In genomic region chr18:58848685-58849084, GRCh38 we compare ENCODE assay signal across 17 cellular contexts. TPM values are rescaled to one million over a fixed set of nuclear protein-coding genes. Genes with fewer than 3 reads are reported as not detected.
DNase-seq lines count a peak whose midpoint lies in the region; ATAC-seq, FAIRE-seq and TF ChIP-seq lines count a peak whose summit lies in the region.
"Had no signal": no experiment of that assay in that cellular context is flagged by ENCODE, and none has a peak within 500 bp of the region (broad histone marks: within the 10 kb centered on the region; RNA-seq: fewer than 3 reads in every experiment).

No MANE protein-coding gene starts in this region.

- H2AFZ ChIP-seq in astrocyte (ENCODE audit: low read depth, low read length): no peak overlapping the region

- peaks cover 39% of the 10 kb centered on the region for H3K4me1 ChIP-seq in astrocyte (ENCODE audit: insufficient read depth, low read length)
- H3K4me1 ChIP-seq: Caco-2 had no signal

- H3K9me3 ChIP-seq in MG63 (no peaks in the 10 kb centered on the region), astrocyte (ENCODE audit: insufficient read depth, low read depth, low read length) (no peaks in the 10 kb centered on the region)
- H3K9me3 ChIP-seq: Caco-2, mucosa of descending colon, SK-N-SH had no signal

- no peak for ATAC-seq in HG03196 (IDR thresholded peaks at IDR 0.05; ENCODE audit: unreplicated experiment)

- H3K36me3 ChIP-seq in MG63 (no peaks in the 10 kb centered on the region), astrocyte (ENCODE audit: insufficient read depth, low read length) (no peaks in the 10 kb centered on the region), H7 (replicated peaks; ENCODE audit: control insufficient read depth, insufficient read depth, low read length) (no peaks in the 10 kb centered on the region)

- peak overlapping the region; percentile 41 for H3K4me3 Mint-ChIP-seq in astrocyte (ENCODE audit: unreplicated experiment)

- H3K79me2 ChIP-seq in astrocyte (ENCODE audit: insufficient read depth, low read length): no peaks in the 10 kb centered on the region

- no peaks in the 10 kb centered on the region for H3K9me3 Mint-ChIP-seq in astrocyte (ENCODE audit: unreplicated experiment)

- no peaks in the 10 kb centered on the region for H3K36me3 Mint-ChIP-seq in astrocyte (ENCODE audit: low read depth, unreplicated experiment)

- peak overlapping the region; percentile 30 for H3K4me2 ChIP-seq in astrocyte (ENCODE audit: low read length)
- H3K4me2 ChIP-seq: SK-N-SH had no signal

- H3K4me3 ChIP-seq in MG63 (no peak overlapping the region), astrocyte (ENCODE audit: insufficient read depth, low read depth, low read length) (no peak overlapping the region), H7 (ENCODE audit: insufficient read depth, low read depth, low read length) (no peak overlapping the region)
- H3K4me3 ChIP-seq: mucosa of descending colon had no signal

- no peak for TF ChIP-seq CTCF in astrocyte (IDR thresholded peaks at IDR 0.05; ENCODE audit: insufficient read depth, low read depth, low read length)

- peak overlapping the region; percentile 35 for H3K9ac ChIP-seq in astrocyte (ENCODE audit: low read length)
- H3K9ac ChIP-seq: SK-N-SH had no signal

- H3K27me3 ChIP-seq in MG63 (no peaks in the 10 kb centered on the region), astrocyte (ENCODE audit: insufficient read depth, low read length) (no peaks in the 10 kb centered on the region), H7 (ENCODE audit: control insufficient read depth, insufficient read depth, low read length) (no peaks in the 10 kb centered on the region)

- FAIRE-seq in astrocyte (lab: Jason Lieb, UNC): no peak
- FAIRE-seq: islet of Langerhans had no signal

- no peaks in the 10 kb centered on the region for H4K20me1 ChIP-seq in astrocyte (ENCODE audit: insufficient read depth, low read length)

- DNase-seq in CD1c-positive myeloid dendritic cell (ENCODE audit: extremely low spot score): peak; percentile 16
- DNase-seq in MG63: peak; percentile 44
- DNase-seq in astrocyte (ENCODE audit: low read depth): peak; percentile 90
- peak; percentile 68 for DNase-seq in iris pigment epithelial cell (ENCODE audit: low read depth)
- DNase-seq in HUDEP-2 (lab: John Stamatoyannopoulos, UW; ENCODE audit: unreplicated experiment in 76 of 76): no peak
- no peak for DNase-seq in COLO668 (lab: John Stamatoyannopoulos, UW; ENCODE audit: unreplicated experiment)
- no peak for DNase-seq in H7
- DNase-seq: activated effector memory CD4-positive, alpha-beta T cell treated with anti-CD3 and anti-CD28 coated beads, Interleukin-2, amount 50 U/mL, for 16 hours; Caco-2; effector CD4-positive, alpha-beta T cell; mucosa of descending colon; NCI-H2171; NK-92 treated with Interleukin-12 subunit alpha and Interleukin-12 subunit beta, amount 100 ng/mL, for 24 hours; SK-N-SH; stimulated activated CD4-positive, alpha-beta T cell treated with anti-CD3 and anti-CD28 coated beads, Interleukin-12 subunit alpha, Interleukin-12 subunit beta, amount 100 ng/mL, for 4 hours had no signal

- peaks cover 16% of the 10 kb centered on the region for H3K4me1 Mint-ChIP-seq in astrocyte (ENCODE audit: low read depth, unreplicated experiment)

- H3K27ac Mint-ChIP-seq in astrocyte (ENCODE audit: unreplicated experiment): peak overlapping the region; percentile 91

- no peaks in the 10 kb centered on the region for H3K27me3 Mint-ChIP-seq in astrocyte (ENCODE audit: low read depth, unreplicated experiment)

- peak overlapping the region; percentile 65 for H3K27ac ChIP-seq in astrocyte (ENCODE audit: low read depth, low read length)

RNA-seq across cellular contexts. Expression of gene ZNF532, which starts 16.0 kb away (rescaled TPM):
- 18.6 and 20.2 TPM in 2 replicates for total RNA-seq in MG63 (2014; rRNA removed; shearing (Covaris generic); ENCODE audit: low replicate concordance)
- 128 and 135 TPM in 2 replicates for total RNA-seq in astrocyte
- total RNA-seq in H7 (2014; rRNA removed; shearing (Covaris generic)): 71.6 and 111 TPM in 2 replicates

Comparison
In these comparisons a context has a peak if more than half of its experiments do, and no peak if none do; other contexts are left out.
1. DNase-seq: peak in CD1c-positive myeloid dendritic cell (single experiment), MG63 (single experiment), astrocyte (single experiment) and iris pigment epithelial cell (single experiment); none in HUDEP-2 (0 of 76), COLO668 (single experiment) and H7 (single experiment).